12 cellular contexts compared by ENCODE assay signal in genomic region chr16:62638964-62639861, GRCh38.
DNase-seq lines count a peak whose midpoint lies in the region; ATAC-seq and TF ChIP-seq lines count a peak whose summit lies in the region.
"Had no signal": no experiment of that assay in that cellular context is flagged by ENCODE, and none has a peak within 500 bp of the region (broad histone marks: within the 10 kb centered on the region; RNA-seq: fewer than 3 reads in every experiment).

No MANE protein-coding gene starts in this region.

- ATAC-seq in GM19438 (IDR thresholded peaks at IDR 0.05; ENCODE audit: low read depth, unreplicated experiment) (peak; percentile 88), HG02973 (IDR thresholded peaks at IDR 0.05; ENCODE audit: unreplicated experiment) (peak; percentile 69), Panc1 (no peak)

- H3K4me1 ChIP-seq in Panc1 (ENCODE audit: control insufficient read depth, insufficient read depth, low read length) (no peaks in the 10 kb centered on the region), A673 (ENCODE audit: insufficient read depth, low read length, poor library complexity, severe bottlenecking) (no peaks in the 10 kb centered on the region)
- H3K4me1 ChIP-seq: tibial artery had no signal

- CTCF ChIA-PET in Panc1 (lab: Charles Lee), result no interaction called here
- CTCF ChIA-PET in A673 (lab: Charles Lee), result no interaction called here

- no peaks in the 10 kb centered on the region for H3K36me3 ChIP-seq in Panc1 (ENCODE audit: control insufficient read depth, insufficient read depth, low read length)
- H3K36me3 ChIP-seq in A673 (ENCODE audit: insufficient read depth, low read length, poor library complexity, severe bottlenecking), result no peaks in the 10 kb centered on the region
- H3K36me3 ChIP-seq: tibial artery had no signal

- POLR2A ChIA-PET in Panc1 (lab: Charles Lee), result no interaction called here
- POLR2A ChIA-PET in A673 (lab: Charles Lee; ENCODE audit: low non-redundant PET), result no interaction called here

- DNase-seq in Panc1 (ENCODE audit: low read depth, low spot score), result peak; percentile 0
- DNase-seq in DMS114 treated with DMSO at 0.1 percent for 48 hours (lab: John Stamatoyannopoulos, UW; ENCODE audit: unreplicated experiment), result no peak
- no peak for DNase-seq in GM10266 (ENCODE audit: extremely low spot score)
- DNase-seq in SKM-1 (lab: John Stamatoyannopoulos, UW; ENCODE audit: unreplicated experiment), result no peak
- no peak for DNase-seq in A673 (ENCODE audit: low spot score)
- DNase-seq: activated CD4-positive, alpha-beta T cell treated with anti-CD3 and anti-CD28 coated beads, Interleukin-2, amount 50 U/mL, for 4 hours; C1 segment of cervical spinal cord; tibial artery had no signal

- intact Hi-C loops in Panc1 (cut with micrococcal nuclease; ENCODE audit: unreplicated experiment) (no loop called here), A673 (cut with micrococcal nuclease; ENCODE audit: unreplicated experiment) (no loop called here)

- BruUV-seq in Panc1 (replicated peaks; lab: Mats Ljungman, UMichigan), result no TSS peak
- no TSS peak for BruUV-seq in A673 (replicated peaks; lab: Mats Ljungman, UMichigan)

- H3K9me3 ChIP-seq in Panc1 (ENCODE audit: control insufficient read depth, insufficient read depth, low read depth, low read length) (no peaks in the 10 kb centered on the region), A673 (ENCODE audit: low read depth, low read length, poor library complexity, severe bottlenecking) (no peaks in the 10 kb centered on the region)
- H3K9me3 ChIP-seq: tibial artery had no signal

- no peaks in the 10 kb centered on the region for H3K27me3 ChIP-seq in Panc1 (ENCODE audit: control insufficient read depth, insufficient read depth, low read length)
- no peaks in the 10 kb centered on the region for H3K27me3 ChIP-seq in A673 (replicated peaks; ENCODE audit: insufficient read depth, low read depth, low read length, poor library complexity)
- H3K27me3 ChIP-seq: tibial artery had no signal

- TF ChIP-seq CTCF in GM12874 (IDR thresholded peaks at IDR 0.05; ENCODE audit: insufficient read depth, low read depth, low read length), result 0 out of 2 replicates have a peak, but pooled peaks have one; percentile 1
- TF ChIP-seq CTCF in Panc1 (IDR thresholded peaks at IDR 0.05), result no peak
- no peak for TF ChIP-seq CTCF in GM10266 (IDR thresholded peaks at IDR 0.05; ENCODE audit: control insufficient read depth, insufficient read depth, low read depth, missing control alignments)
- TF ChIP-seq CTCF in A673 (conservative IDR thresholded peaks at IDR 0.05; ENCODE audit: low read depth, low read length), result no peak

- H3K4me3 ChIP-seq in Panc1 (ENCODE audit: low read depth in 2 of 2, low read length in 2 of 2), result no peak overlapping the region
- no peak overlapping the region for H3K4me3 ChIP-seq in A673 (ENCODE audit: low read depth, low read length, poor library complexity, severe bottlenecking)
- H3K4me3 ChIP-seq: tibial artery had no signal

- in situ Hi-C loops in Panc1 (cut with HindIII; ENCODE audit: low pct_unique_long_range_greater_than_20kb, low sequenced_read_pairs), result no loop called here

- H3K27ac ChIP-seq in Panc1 (ENCODE audit: low read length) (no peak overlapping the region), A673 (ENCODE audit: low read depth, low read length, poor library complexity, severe bottlenecking) (no peak overlapping the region)
- H3K27ac ChIP-seq: epithelial cell of prostate, tibial artery had no signal
